8 cellular contexts compared by ENCODE assay signal in the genomic region with DNA sequence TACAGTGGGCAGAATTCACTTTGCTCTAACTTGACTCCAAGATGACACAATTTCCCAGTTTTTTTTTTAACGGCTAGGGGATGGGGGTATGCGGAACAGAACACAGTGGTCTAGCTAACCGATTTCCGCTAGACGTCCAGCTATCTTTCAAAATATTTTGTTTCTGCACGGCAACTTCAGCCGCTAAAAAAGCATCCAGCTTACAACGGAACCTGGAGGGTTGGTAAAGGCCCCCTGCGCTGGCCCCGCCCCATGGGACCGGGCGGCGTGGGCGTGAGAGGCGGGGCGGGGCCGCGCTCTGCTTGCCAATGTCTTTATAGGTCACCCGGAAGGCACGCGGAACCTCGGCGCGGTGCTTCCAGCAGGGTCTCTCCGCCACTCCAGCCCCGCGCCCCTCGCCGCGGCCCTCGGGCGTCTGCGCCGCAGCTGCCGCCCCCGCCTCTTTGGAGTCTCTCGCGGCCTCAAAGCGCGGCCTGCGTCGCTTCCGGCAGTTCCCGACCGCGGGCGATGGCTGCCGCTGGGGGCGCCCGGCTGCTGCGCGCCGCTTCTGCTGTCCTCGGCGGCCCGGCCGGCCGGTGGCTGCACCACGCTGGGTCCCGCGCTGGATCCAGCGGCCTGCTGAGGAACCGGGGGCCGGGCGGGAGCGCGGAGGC. TPM values are rescaled to one million over a fixed set of nuclear protein-coding genes. Genes with fewer than 3 reads are reported as not detected.
A peak's percentile ranks its signal among the peaks of the same experiment; 100 is the strongest.
DNase-seq lines count a peak whose midpoint lies in the region; ATAC-seq and TF ChIP-seq lines count a peak whose summit lies in the region.

A gene with protein sequence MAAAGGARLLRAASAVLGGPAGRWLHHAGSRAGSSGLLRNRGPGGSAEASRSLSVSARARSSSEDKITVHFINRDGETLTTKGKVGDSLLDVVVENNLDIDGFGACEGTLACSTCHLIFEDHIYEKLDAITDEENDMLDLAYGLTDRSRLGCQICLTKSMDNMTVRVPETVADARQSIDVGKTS (plus strand): TSS at position 335 of the 653 bp plus-strand sequence. CDS start 173 bp downstream, at position 508.

- H3K9me3 ChIP-seq in left lung = no peaks in the 10 kb centered on the region

- ATAC-seq in GM19025 (IDR thresholded peaks at IDR 0.05; ENCODE audit: low read depth, unreplicated experiment) (peak; percentile 88), HG03280 (IDR thresholded peaks at IDR 0.05; ENCODE audit: unreplicated experiment) (peak; percentile 85), left lung (peak; percentile 90)

- H3K4me3 ChIP-seq in BJ (ENCODE audit: low read depth, low read length) (peak within 1 kb of the TSS; percentile 78), left lung (peak within 1 kb of the TSS; percentile 80)

- H3K36me3 ChIP-seq in BJ (ENCODE audit: control insufficient read depth, insufficient read depth, low read length) (no peaks in the 10 kb centered on the region), left lung (no peaks in the 10 kb centered on the region)

- peak within 1 kb of the TSS; percentile 97 for H3K27ac Mint-ChIP-seq in activated CD4-positive, alpha-beta T cell treated with anti-CD3 and anti-CD28 coated beads, Interleukin-2, amount 10 ng/mL, durations not matched to agents 7 days and 5 days

- DNase-seq in BJ (ENCODE audit: low read depth) (no peak), NCI-H510A (lab: John Stamatoyannopoulos, UW) (peak; percentile 63), dedifferentiated amniotic fluid mesenchymal stem cell (ENCODE audit: extremely low spot score) (peak; percentile 59), left lung (peak; percentile 88 to 95)
- DNase-seq in activated CD4-positive, alpha-beta T cell treated with anti-CD3 and anti-CD28 coated beads, Interleukin-2, amount 10 ng/mL, durations not matched to agents 7 days and 5 days = peak; percentile 78
- DNase-seq in stimulated activated CD4-positive, alpha-beta T cell treated with anti-CD3 and anti-CD28 coated beads, Interleukin-2, amount 100 ng/mL, for 48 hours = peak; percentile 73 to 79

- H3K27ac ChIP-seq in left lung = peak within 1 kb of the TSS; percentile 87 to 90

- no peaks in the 10 kb centered on the region for H3K27me3 ChIP-seq in BJ (ENCODE audit: control insufficient read depth, insufficient read depth, low read length)
- no peaks in the 10 kb centered on the region for H3K27me3 ChIP-seq in left lung

- peak within 1 kb of the TSS; percentile 97 for H3K4me3 Mint-ChIP-seq in activated CD4-positive, alpha-beta T cell treated with anti-CD3 and anti-CD28 coated beads, Interleukin-2, amount 10 ng/mL, durations not matched to agents 7 days and 5 days

- no peaks in the 10 kb centered on the region for H3K27me3 Mint-ChIP-seq in activated CD4-positive, alpha-beta T cell treated with anti-CD3 and anti-CD28 coated beads, Interleukin-2, amount 10 ng/mL, durations not matched to agents 7 days and 5 days

- H3K4me1 Mint-ChIP-seq in activated CD4-positive, alpha-beta T cell treated with anti-CD3 and anti-CD28 coated beads, Interleukin-2, amount 10 ng/mL, durations not matched to agents 7 days and 5 days = peaks cover 41% of the 10 kb centered on the region

- POLR2A ChIA-PET in BJ (lab: Charles Lee) = no interaction called here
- POLR2A ChIA-PET in activated CD4-positive, alpha-beta T cell treated with anti-CD3 and anti-CD28 coated beads, Interleukin-2, amount 10 ng/mL, durations not matched to agents 7 days and 5 days (lab: Charles Lee) = interaction anchor here (0.7 kb wide), 1 partner anchor 725 kb away, joined by 4 read pairs; no protein-coding TSS in a partner anchor

- peaks cover 14 to 29% of the 10 kb centered on the region in 2 donors for H3K4me1 ChIP-seq in left lung

- CTCF ChIA-PET in BJ (lab: Yijun Ruan, JAX) = interaction anchor here (0.9 to 8.9 kb wide), 8 partner anchors 15 to 702 kb away, joined by 3 to 88 read pairs (median 4); no protein-coding TSS in a partner anchor
- CTCF ChIA-PET in activated CD4-positive, alpha-beta T cell treated with anti-CD3 and anti-CD28 coated beads, Interleukin-2, amount 10 ng/mL, durations not matched to agents 7 days and 5 days (lab: Charles Lee) = interaction anchor here (0.5 to 4.9 kb wide), 13 partner anchors 11 to 1686 kb away, joined by 3 to 24 read pairs (median 3); no protein-coding TSS in a partner anchor

- no peaks in the 10 kb centered on the region for H3K36me3 Mint-ChIP-seq in activated CD4-positive, alpha-beta T cell treated with anti-CD3 and anti-CD28 coated beads, Interleukin-2, amount 10 ng/mL, durations not matched to agents 7 days and 5 days (ENCODE audit: low read depth)

- no peaks in the 10 kb centered on the region for H3K9me3 Mint-ChIP-seq in activated CD4-positive, alpha-beta T cell treated with anti-CD3 and anti-CD28 coated beads, Interleukin-2, amount 10 ng/mL, durations not matched to agents 7 days and 5 days

- intact Hi-C loops in left lung (cut with DNase I) = loop anchor here in 1 of 2 donors (5.0 to 10.0 kb wide), 2 partner anchors 55 to 227 kb away; no protein-coding TSS in a partner anchor

- TF ChIP-seq CTCF in BJ (IDR thresholded peaks at IDR 0.05; ENCODE audit: insufficient read depth, low read depth, low read length) (no peak), left lung (IDR thresholded peaks at IDR 0.05) (peak; percentile 53 to 60)

RNA-seq across cellular contexts. Expression of the gene that starts here (rescaled TPM):
- 2.0 and 4.0 TPM in 2 replicates for polyA plus RNA-seq in BJ (2011; rRNA removed)
- 0.87 and 1.4 TPM in 2 replicates for polyA minus RNA-seq in BJ (2011; rRNA and poly(A)+ RNA removed)
- 1 to 10 TPM; 8.2 to 8.8 TPM for total RNA-seq in activated CD4-positive, alpha-beta T cell treated with anti-CD3 and anti-CD28 coated beads, Interleukin-2, amount 10 ng/mL, durations not matched to agents 7 days and 5 days
- 10 to 100 TPM; 17.2 to 19.0 TPM for total RNA-seq in left lung
